ENCODE assay signal across 10 cellular contexts in the genomic region with DNA sequence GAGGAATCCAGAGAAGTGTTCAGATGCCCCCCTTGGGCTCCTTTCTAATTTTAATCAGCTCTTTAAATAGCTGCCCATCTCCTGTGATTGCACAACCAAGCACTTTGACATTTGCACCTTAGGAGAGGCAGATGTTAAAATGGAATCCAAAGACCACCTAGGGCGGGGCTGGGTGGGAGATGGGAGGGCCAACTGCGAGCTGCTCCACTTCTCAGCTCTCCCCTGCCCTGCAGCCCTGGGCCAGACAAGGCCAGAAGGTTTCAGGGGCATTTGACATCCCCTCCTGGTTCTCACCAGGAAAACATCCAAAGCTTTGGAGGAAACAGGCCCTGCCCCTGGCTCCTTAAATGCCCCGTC.
A peak's percentile ranks its signal among the peaks of the same experiment; 100 is the strongest.
DNase-seq lines count a peak whose midpoint lies in the region; ATAC-seq, FAIRE-seq and TF ChIP-seq lines count a peak whose summit lies in the region.
"Had no signal": no experiment of that assay in that cellular context is flagged by ENCODE, and none has a peak within 500 bp of the region (broad histone marks: within the 10 kb centered on the region; RNA-seq: fewer than 3 reads in every experiment).

No MANE protein-coding gene starts in this region.

- no peak for DNase-seq in T-helper 2 cell treated with Interferon-gamma antibody and Interleukin-4, amounts not matched to agents 5 μg/mL and 100 μg/mL, for 36 hours (ENCODE audit: low spot score)
- DNase-seq in T-helper 2 cell, result no peak
- DNase-seq in activated naive CD8-positive, alpha-beta T cell treated with anti-CD3 and anti-CD28 coated beads for 36 hours, result no peak
- no peak for DNase-seq in HepG2 (ENCODE audit: low spot score)
- no peak for DNase-seq in stomach
- DNase-seq in NCI-H2227 (lab: John Stamatoyannopoulos, UW; ENCODE audit: unreplicated experiment), result no peak
- DNase-seq in NCI-H69 (lab: John Stamatoyannopoulos, UW), result no peak
- DNase-seq: RPMI8226 had no signal

- H3K27me3 ChIP-seq in HepG2 (ENCODE audit: control insufficient read depth in 1 of 2, insufficient read depth in 2 of 2, low read length in 2 of 2) (no peaks in the 10 kb centered on the region; a peak in 1 of 5 replicates), stomach (no peaks in the 10 kb centered on the region)

- H3K36me3 Mint-ChIP-seq in T-helper 2 cell treated with Interferon-gamma antibody and Interleukin-4, amounts not matched to agents 5 μg/mL and 100 μg/mL, for 36 hours (ENCODE audit: low read depth), result peaks cover 42% of the 10 kb centered on the region
- peaks cover 77% of the 10 kb centered on the region for H3K36me3 Mint-ChIP-seq in activated naive CD8-positive, alpha-beta T cell treated with anti-CD3 and anti-CD28 coated beads for 36 hours

- H3K9ac ChIP-seq in HepG2 (ENCODE audit: insufficient read depth, low read depth, low read length), result no peak overlapping the region

- BruUV-seq in HepG2 (replicated peaks; lab: Mats Ljungman, UMichigan), result no TSS peak

- TF ChIP-seq POLR2A in HepG2 (IDR thresholded peaks at IDR 0.05; ENCODE audit: insufficient read depth in 1 of 2, low read depth in 2 of 2, low read length in 2 of 2) (no peak), stomach (IDR thresholded peaks at IDR 0.05) (no peak)

- TF ChIP-seq RAD21 in HepG2 (CRISPR knock-in tag; IDR thresholded peaks at IDR 0.05), result no peak

- H3K4me2 ChIP-seq in HepG2 (ENCODE audit: low read depth, low read length), result no peak overlapping the region
- H3K4me2 ChIP-seq: A549 had no signal

- no peaks in the 10 kb centered on the region for H3K79me2 ChIP-seq in HepG2 (ENCODE audit: insufficient read depth, low read length)

- intact Hi-C loops in HepG2 (cut with micrococcal nuclease; ENCODE audit: unreplicated experiment), result no loop called here
- intact Hi-C loops in stomach (cut with DNase I; ENCODE audit: low total_unique reads), result no loop called here

- ATAC-seq in HepG2, result no peak
- no peak for ATAC-seq in GM19328 (IDR thresholded peaks at IDR 0.05; ENCODE audit: unreplicated experiment)
- ATAC-seq: A549 had no signal

- H2AFZ ChIP-seq in HepG2 (ENCODE audit: low read length), result no peak overlapping the region

- no peaks in the 10 kb centered on the region for H3K27me3 Mint-ChIP-seq in T-helper 2 cell treated with Interferon-gamma antibody and Interleukin-4, amounts not matched to agents 5 μg/mL and 100 μg/mL, for 36 hours (ENCODE audit: low read depth)
- no peaks in the 10 kb centered on the region for H3K27me3 Mint-ChIP-seq in activated naive CD8-positive, alpha-beta T cell treated with anti-CD3 and anti-CD28 coated beads for 36 hours

- H3K27ac ChIP-seq in HepG2 (ENCODE audit: extremely low read length, insufficient read depth, low read length) (no peak overlapping the region), stomach (peak overlapping the region in 4 of 5 donors; percentile 48 to 76 (median 66))

- CTCF ChIA-PET in HepG2 (lab: Yijun Ruan, JAX; ENCODE audit: low intra/inter-chr PET ratio, low total read pairs), result no interaction called here

- H3K36me3 ChIP-seq in HepG2 (replicated peaks in 1 of 2; ENCODE audit: control insufficient read depth in 1 of 2, insufficient read depth in 2 of 2, low read length in 2 of 2) (peaks cover 3 to 10% of the 10 kb centered on the region in 2 experiments; a peak in 4 of 5 replicates), stomach (peaks cover 13 to 46% (median 31%) of the 10 kb centered on the region in 4 donors)

- no peaks in the 10 kb centered on the region for H3K9me3 Mint-ChIP-seq in T-helper 2 cell treated with Interferon-gamma antibody and Interleukin-4, amounts not matched to agents 5 μg/mL and 100 μg/mL, for 36 hours
- peaks cover 6% of the 10 kb centered on the region for H3K9me3 Mint-ChIP-seq in activated naive CD8-positive, alpha-beta T cell treated with anti-CD3 and anti-CD28 coated beads for 36 hours

- H3K4me1 ChIP-seq in HepG2 (ENCODE audit: insufficient read depth, low read length), result peaks cover 12% of the 10 kb centered on the region; the same call in 1 of the 2 replicates
- peaks cover 12 to 44% (median 34%) of the 10 kb centered on the region in 4 donors for H3K4me1 ChIP-seq in stomach
- H3K4me1 ChIP-seq: A549 had no signal

- POLR2A ChIA-PET in HepG2 (lab: Yijun Ruan, JAX), result interaction anchor here (1.8 kb wide), 1 partner anchor 104 kb away, joined by 7 read pairs; no protein-coding TSS in a partner anchor

- TF ChIP-seq EP300 in HepG2 (IDR thresholded peaks at IDR 0.05; ENCODE audit: low read depth in 2 of 2, low read length in 2 of 2) (no peak), HepG2 (CRISPR knock-in tag; IDR thresholded peaks at IDR 0.05; ENCODE audit: borderline replicate concordance) (no peak), stomach (IDR thresholded peaks at IDR 0.05) (no peak)

- H3K27ac Mint-ChIP-seq in T-helper 2 cell treated with Interferon-gamma antibody and Interleukin-4, amounts not matched to agents 5 μg/mL and 100 μg/mL, for 36 hours, result peak overlapping the region; percentile 99
- H3K27ac Mint-ChIP-seq in activated naive CD8-positive, alpha-beta T cell treated with anti-CD3 and anti-CD28 coated beads for 36 hours, result peak overlapping the region; percentile 100

- peaks cover 42% of the 10 kb centered on the region for H3K4me1 Mint-ChIP-seq in T-helper 2 cell treated with Interferon-gamma antibody and Interleukin-4, amounts not matched to agents 5 μg/mL and 100 μg/mL, for 36 hours (ENCODE audit: low read depth)
- peaks cover 64% of the 10 kb centered on the region for H3K4me1 Mint-ChIP-seq in activated naive CD8-positive, alpha-beta T cell treated with anti-CD3 and anti-CD28 coated beads for 36 hours

- H3K4me3 ChIP-seq in HepG2 (replicated peaks in 1 of 3; ENCODE audit: insufficient read depth in 1 of 3, low read depth in 2 of 3, low read length in 3 of 3) (no peak overlapping the region), stomach (no peak overlapping the region)
- H3K4me3 ChIP-seq: A549 had no signal

- peak overlapping the region; percentile 91 for H3K4me3 Mint-ChIP-seq in T-helper 2 cell treated with Interferon-gamma antibody and Interleukin-4, amounts not matched to agents 5 μg/mL and 100 μg/mL, for 36 hours
- peak overlapping the region; percentile 81 for H3K4me3 Mint-ChIP-seq in activated naive CD8-positive, alpha-beta T cell treated with anti-CD3 and anti-CD28 coated beads for 36 hours

- in situ Hi-C loops in HepG2 (cut with HindIII; ENCODE audit: extremely low pct_ligation_motif_present, low pct_unique_long_range_greater_than_20kb), result no loop called here

- H4K20me1 ChIP-seq in HepG2 (ENCODE audit: insufficient read depth, low read length), result no peaks in the 10 kb centered on the region

- no peaks in the 10 kb centered on the region for H3K9me3 ChIP-seq in HepG2 (ENCODE audit: low read length)
- H3K9me3 ChIP-seq in stomach, result no peaks in the 10 kb centered on the region
- H3K9me3 ChIP-seq: A549 had no signal

- FAIRE-seq in HepG2 (lab: Jason Lieb, UNC), result no peak
- FAIRE-seq: A549 had no signal

- no peak for TF ChIP-seq CTCF in HepG2 (CRISPR knock-in tag; IDR thresholded peaks at IDR 0.05)
- TF ChIP-seq CTCF in stomach (IDR thresholded peaks at IDR 0.05), result no peak

- 98% methylated on average over 2 of the region's 3 CpGs for WGBS in HepG2 (ENCODE audit: low lambda C conversion rate)
- 83 to 92% (median 87%) methylated on average over 3 of the region's 3 CpGs for WGBS in stomach, 5 donors

TF ChIP-seq in HepG2, 621 proteins besides CTCF, POLR2A, EP300 and RAD21:
- peak; percentile 30; the same call in 1 of the 2 replicates for TF ChIP-seq CEBPB (IDR thresholded peaks at IDR 0.05; ENCODE audit: borderline replicate concordance, low read depth, low read length)
- TF ChIP-seq ZNF484 (CRISPR knock-in tag; IDR thresholded peaks at IDR 0.05; ENCODE audit: borderline replicate concordance, low read depth), result no peak
